In the genomic region with DNA sequence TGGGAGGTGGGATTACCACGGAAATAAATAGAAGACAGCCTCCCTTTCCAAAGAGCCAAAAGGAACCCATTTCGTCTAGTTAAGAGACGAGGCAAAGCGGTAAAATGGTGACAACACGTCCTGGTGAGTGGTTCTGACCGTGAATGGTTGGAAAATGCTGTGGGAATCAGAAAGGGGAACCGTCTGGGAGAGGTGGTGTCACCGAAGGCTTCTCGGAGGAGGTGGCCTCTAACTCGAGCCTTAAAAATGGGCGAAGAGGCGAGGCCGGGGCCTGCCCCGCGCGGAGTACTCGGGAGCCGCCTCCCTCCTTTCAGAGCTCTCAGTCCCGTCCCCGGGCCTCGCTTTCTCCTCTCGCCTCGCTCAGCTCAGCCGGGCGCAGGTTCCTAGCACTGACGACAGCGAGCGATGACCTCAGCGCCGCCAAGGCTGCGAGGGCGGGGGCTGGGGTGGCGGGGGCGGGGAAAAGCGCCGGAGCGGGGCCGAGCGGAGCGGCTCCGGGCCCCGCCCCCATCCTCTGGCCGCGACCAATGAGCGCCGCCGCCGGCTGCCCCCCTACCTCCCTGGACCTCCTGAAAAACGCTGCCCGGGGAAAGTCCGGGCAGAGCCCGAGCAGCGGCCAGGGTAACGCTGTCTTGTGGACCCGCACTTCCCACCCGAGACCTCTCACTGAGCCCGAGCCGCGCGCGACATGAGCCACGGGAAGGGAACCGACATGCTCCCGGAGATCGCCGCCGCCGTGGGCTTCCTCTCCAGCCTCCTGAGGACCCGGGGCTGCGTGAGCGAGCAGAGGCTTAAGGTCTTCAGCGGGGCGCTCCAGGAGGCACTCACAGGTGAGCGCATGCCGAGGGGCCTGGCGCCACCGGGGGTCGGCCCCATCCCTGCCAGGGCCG, we compare ENCODE assay signal across 1 cellular context.
TF ChIP-seq lines count a peak whose summit lies in the region.

A gene with protein sequence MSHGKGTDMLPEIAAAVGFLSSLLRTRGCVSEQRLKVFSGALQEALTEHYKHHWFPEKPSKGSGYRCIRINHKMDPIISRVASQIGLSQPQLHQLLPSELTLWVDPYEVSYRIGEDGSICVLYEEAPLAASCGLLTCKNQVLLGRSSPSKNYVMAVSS (plus strand): TSS at position 601 of the 890 bp plus-strand sequence. CDS start 88 bp downstream, at position 689.

TF ChIP-seq in A549, 52 proteins besides CTCF, POLR2A, EP300 and RAD21 (continued from another document):
- TF ChIP-seq, protein P1, sequence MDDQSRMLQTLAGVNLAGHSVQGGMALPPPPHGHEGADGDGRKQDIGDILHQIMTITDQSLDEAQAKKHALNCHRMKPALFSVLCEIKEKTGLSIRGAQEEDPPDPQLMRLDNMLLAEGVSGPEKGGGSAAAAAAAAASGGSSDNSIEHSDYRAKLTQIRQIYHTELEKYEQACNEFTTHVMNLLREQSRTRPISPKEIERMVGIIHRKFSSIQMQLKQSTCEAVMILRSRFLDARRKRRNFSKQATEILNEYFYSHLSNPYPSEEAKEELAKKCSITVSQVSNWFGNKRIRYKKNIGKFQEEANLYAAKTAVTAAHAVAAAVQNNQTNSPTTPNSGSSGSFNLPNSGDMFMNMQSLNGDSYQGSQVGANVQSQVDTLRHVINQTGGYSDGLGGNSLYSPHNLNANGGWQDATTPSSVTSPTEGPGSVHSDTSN (IDR thresholded peaks at IDR 0.05): peak; percentile 49; the same call in 1 of the 2 replicates
- TF ChIP-seq GATA3 (IDR thresholded peaks at IDR 0.05; ENCODE audit: borderline replicate concordance): no peak
- TF ChIP-seq PHF8 (IDR thresholded peaks at IDR 0.05; ENCODE audit: borderline replicate concordance, low read depth): peak; percentile 81
- TF ChIP-seq, protein P2, sequence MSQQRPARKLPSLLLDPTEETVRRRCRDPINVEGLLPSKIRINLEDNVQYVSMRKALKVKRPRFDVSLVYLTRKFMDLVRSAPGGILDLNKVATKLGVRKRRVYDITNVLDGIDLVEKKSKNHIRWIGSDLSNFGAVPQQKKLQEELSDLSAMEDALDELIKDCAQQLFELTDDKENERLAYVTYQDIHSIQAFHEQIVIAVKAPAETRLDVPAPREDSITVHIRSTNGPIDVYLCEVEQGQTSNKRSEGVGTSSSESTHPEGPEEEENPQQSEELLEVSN (IDR thresholded peaks at IDR 0.05; ENCODE audit: borderline replicate concordance, low read depth): no peak
- TF ChIP-seq, protein P3, sequence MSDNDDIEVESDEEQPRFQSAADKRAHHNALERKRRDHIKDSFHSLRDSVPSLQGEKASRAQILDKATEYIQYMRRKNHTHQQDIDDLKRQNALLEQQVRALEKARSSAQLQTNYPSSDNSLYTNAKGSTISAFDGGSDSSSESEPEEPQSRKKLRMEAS (IDR thresholded peaks at IDR 0.05): peak; percentile 39
- TF ChIP-seq ZFP36 (IDR thresholded peaks at IDR 0.05; ENCODE audit: borderline replicate concordance, partially characterized antibody): peak; percentile 98
- TF ChIP-seq CHD4 (IDR thresholded peaks at IDR 0.05; ENCODE audit: borderline replicate concordance): no peak
- peak; percentile 78 to 86 for TF ChIP-seq JUN (IDR thresholded peaks at IDR 0.05)
- TF ChIP-seq RFX5 (IDR thresholded peaks at IDR 0.05): no peak
